In the genomic region with DNA sequence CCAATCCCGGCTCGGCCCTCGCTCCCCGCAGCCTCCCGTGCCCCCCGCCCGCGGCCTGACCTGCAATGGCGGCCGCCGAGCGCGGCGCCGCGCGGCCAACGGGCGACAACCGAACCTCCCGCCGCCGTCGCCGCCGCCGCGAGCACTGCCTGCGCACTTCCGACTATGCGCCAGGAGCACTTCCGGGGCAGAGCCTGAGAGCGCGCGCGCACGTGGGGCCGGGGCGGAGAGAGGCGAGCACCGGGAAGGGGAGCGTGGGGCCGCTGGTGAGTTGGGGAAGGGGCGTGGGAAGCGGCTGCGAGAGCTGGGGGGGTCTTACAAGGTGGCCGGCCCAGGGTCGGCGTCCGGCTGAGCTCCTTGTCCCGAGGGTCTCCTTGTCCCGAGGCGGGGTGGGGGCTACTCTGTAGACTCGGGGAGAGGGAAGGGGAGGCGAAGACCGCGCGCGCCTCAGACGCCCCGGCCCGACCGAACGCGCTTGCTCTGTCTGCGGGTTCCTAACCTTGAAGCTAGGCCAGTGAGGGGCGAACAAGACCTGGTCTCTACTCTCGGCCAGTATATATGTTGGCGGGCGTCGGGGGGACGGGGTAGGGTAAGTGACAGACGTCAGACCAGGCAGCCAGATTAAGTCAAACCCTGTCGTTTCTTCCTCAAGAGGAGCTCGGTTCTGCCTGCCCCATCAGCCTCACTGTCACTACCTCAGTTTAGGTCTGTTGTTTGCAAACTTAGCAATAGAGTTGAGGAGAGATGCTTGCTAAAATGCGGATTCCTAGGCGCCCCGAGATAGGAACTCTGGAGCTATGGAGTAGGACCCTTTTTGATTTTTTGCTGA, we compare ENCODE assay signal across 1 cellular context.
A peak's percentile ranks its signal among the peaks of the same experiment; 100 is the strongest.
TF ChIP-seq lines count a peak whose summit lies in the region.

A gene with protein sequence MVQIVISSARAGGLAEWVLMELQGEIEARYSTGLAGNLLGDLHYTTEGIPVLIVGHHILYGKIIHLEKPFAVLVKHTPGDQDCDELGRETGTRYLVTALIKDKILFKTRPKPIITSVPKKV (minus strand): TSS at position 165 of the 829 bp plus-strand sequence. CDS start 11,130 bp downstream, outside the sequence.
A gene (plus strand): TSS at position 226 of the 829 bp plus-strand sequence. CDS start 811 bp downstream, outside the sequence.

TF ChIP-seq in K562, 482 proteins besides CTCF, POLR2A, EP300 and RAD21 (continued from another document and continues in another):
- TF ChIP-seq ELF1 (tag; IDR thresholded peaks at IDR 0.05) (peak; percentile 91), BRD4 (IDR thresholded peaks at IDR 0.05) (no peak), PML (IDR thresholded peaks at IDR 0.05; ENCODE audit: low read length) (no peak; the same call in 1 of the 2 replicates), E2F3 (CRISPR knock-in tag; IDR thresholded peaks at IDR 0.05) (0 out of 2 replicates have a peak, but pooled peaks have one; percentile 44), YY1 (IDR thresholded peaks at IDR 0.05; ENCODE audit: borderline replicate concordance in 1 of 3, control insufficient read depth in 1 of 3, extremely low read depth in 1 of 3, insufficient read depth in 3 of 3, insufficient read length in 1 of 3, insufficient replicate concordance in 2 of 3, low read depth in 1 of 3, low read length in 2 of 3) (peak; percentile 51 to 92 (median 91)), CXXC5 (CRISPR knock-in tag; IDR thresholded peaks at IDR 0.05) (peak; percentile 88), NR4A1 (CRISPR knock-in tag; IDR thresholded peaks at IDR 0.05) (no peak), NR4A1 (tag; IDR thresholded peaks at IDR 0.05) (0 out of 2 replicates have a peak, but pooled peaks have one; percentile 20), TAF9B (IDR thresholded peaks at IDR 0.05; ENCODE audit: partially characterized antibody) (peak; percentile 2), MECOM (CRISPR knock-in tag; IDR thresholded peaks at IDR 0.05) (no peak), EWSR1 (IDR thresholded peaks at IDR 0.05; ENCODE audit: borderline replicate concordance, low read depth, partially characterized antibody) (no peak), ZBTB17 (CRISPR knock-in tag; IDR thresholded peaks at IDR 0.05) (0 out of 2 replicates have a peak, but pooled peaks have one; percentile 23), RBBP5 (IDR thresholded peaks at IDR 0.05; ENCODE audit: borderline replicate concordance, insufficient read depth, low read length, poor library complexity, severe bottlenecking) (peak; percentile 63), FOXJ3 (CRISPR knock-in tag; IDR thresholded peaks at IDR 0.05) (no peak), MYC (IDR thresholded peaks at IDR 0.05; ENCODE audit: low read depth, low read length) (peak; percentile 98), MYC (CRISPR knock-in tag; IDR thresholded peaks at IDR 0.05; ENCODE audit: borderline replicate concordance, low read depth) (peak; percentile 92), ZNF263 (CRISPR knock-in tag; IDR thresholded peaks at IDR 0.05; ENCODE audit: borderline replicate concordance) (peak; percentile 92), RB1 (IDR thresholded peaks at IDR 0.05; ENCODE audit: low read depth) (peak; percentile 89), TAF1 (IDR thresholded peaks at IDR 0.05; ENCODE audit: control insufficient read depth, extremely low read depth, insufficient read depth, low read length, severe bottlenecking) (peak; percentile 79), KAT2B (IDR thresholded peaks at IDR 0.05; ENCODE audit: low read depth, low read length) (no peak), TBP (optimal IDR thresholded peaks at IDR 0.05; ENCODE audit: low read depth, low read length) (peak; percentile 66), HCFC1 (IDR thresholded peaks at IDR 0.05; ENCODE audit: low read depth, low read length) (peak; percentile 76), ZZZ3 (IDR thresholded peaks at IDR 0.05) (no peak), PRPF4 (IDR thresholded peaks at IDR 0.05; ENCODE audit: insufficient read depth, low read depth, low read length, poor library complexity, severe bottlenecking) (peak; percentile 20), PHF8 (IDR thresholded peaks at IDR 0.05; ENCODE audit: borderline replicate concordance, low read length) (peak; percentile 94; the same call in 1 of the 2 replicates), SPI1 (IDR thresholded peaks at IDR 0.05; ENCODE audit: borderline replicate concordance, low read depth, low read length) (peak; percentile 43; the same call in 1 of the 2 replicates), TAF7 (tag; IDR thresholded peaks at IDR 0.05) (no peak), SRSF7 (optimal IDR thresholded peaks at IDR 0.05; ENCODE audit: low read depth, low read length) (no peak), L3MBTL2 (IDR thresholded peaks at IDR 0.05) (peak; percentile 70), SAP30 (IDR thresholded peaks at IDR 0.05; ENCODE audit: borderline replicate concordance, insufficient read depth, low read depth, low read length, poor library complexity, severe bottlenecking) (peak; percentile 96), POLR2B (IDR thresholded peaks at IDR 0.05; ENCODE audit: low read depth, partially characterized antibody) (peak; percentile 14), SAFB (IDR thresholded peaks at IDR 0.05; ENCODE audit: borderline replicate concordance, low read depth, low read length) (0 out of 2 replicates have a peak, but pooled peaks have one; percentile 40), C11orf30 (IDR thresholded peaks at IDR 0.05; ENCODE audit: low read depth) (peak; percentile 45), EGR1 (conservative IDR thresholded peaks at IDR 0.05) (peak; percentile 19; the same call in 1 of the 2 replicates), ELF4 (CRISPR knock-in tag; IDR thresholded peaks at IDR 0.05) (peak; percentile 31; the same call in 1 of the 2 replicates), SIN3B (IDR thresholded peaks at IDR 0.05; ENCODE audit: low read depth) (peak; percentile 80), GATAD2B (IDR thresholded peaks at IDR 0.05; ENCODE audit: borderline replicate concordance) (peak; percentile 89; the same call in 1 of the 2 replicates), ILF3 (IDR thresholded peaks at IDR 0.05; ENCODE audit: borderline replicate concordance) (no peak), PHTF2 (CRISPR knock-in tag; IDR thresholded peaks at IDR 0.05) (no peak), NR2C2 (CRISPR knock-in tag; IDR thresholded peaks at IDR 0.05) (peak; percentile 98), NR2C2 (tag; IDR thresholded peaks at IDR 0.05) (peak; percentile 99), ATF1 (CRISPR knock-in tag; IDR thresholded peaks at IDR 0.05) (peak; percentile 40; the same call in 1 of the 2 replicates), ATF1 (tag; IDR thresholded peaks at IDR 0.05) (peak; percentile 79), SMAD2 (IDR thresholded peaks at IDR 0.05; ENCODE audit: low read depth, low read length) (no peak), EP400 (IDR thresholded peaks at IDR 0.05) (peak; percentile 96), NRF1 (conservative IDR thresholded peaks at IDR 0.05 in 1 of 2, IDR thresholded peaks at IDR 0.05 in 1 of 2) (peak; percentile 87 to 89), RBM22 (IDR thresholded peaks at IDR 0.05; ENCODE audit: low read depth, low read length, poor library complexity, severe bottlenecking) (peak; percentile 59), RBM39 (optimal IDR thresholded peaks at IDR 0.05; ENCODE audit: low read depth, low read length) (no peak), POLR2H (tag; IDR thresholded peaks at IDR 0.05; ENCODE audit: low read depth) (peak; percentile 84)
- TF ChIP-seq, protein P1, sequence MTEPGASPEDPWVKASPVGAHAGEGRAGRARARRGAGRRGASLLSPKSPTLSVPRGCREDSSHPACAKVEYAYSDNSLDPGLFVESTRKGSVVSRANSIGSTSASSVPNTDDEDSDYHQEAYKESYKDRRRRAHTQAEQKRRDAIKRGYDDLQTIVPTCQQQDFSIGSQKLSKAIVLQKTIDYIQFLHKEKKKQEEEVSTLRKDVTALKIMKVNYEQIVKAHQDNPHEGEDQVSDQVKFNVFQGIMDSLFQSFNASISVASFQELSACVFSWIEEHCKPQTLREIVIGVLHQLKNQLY (CRISPR knock-in tag; conservative IDR thresholded peaks at IDR 0.05), result 0 out of 4 replicates have a peak, but pooled peaks of 1 of the 2 experiments have one; percentile 10
- TF ChIP-seq, protein P2, sequence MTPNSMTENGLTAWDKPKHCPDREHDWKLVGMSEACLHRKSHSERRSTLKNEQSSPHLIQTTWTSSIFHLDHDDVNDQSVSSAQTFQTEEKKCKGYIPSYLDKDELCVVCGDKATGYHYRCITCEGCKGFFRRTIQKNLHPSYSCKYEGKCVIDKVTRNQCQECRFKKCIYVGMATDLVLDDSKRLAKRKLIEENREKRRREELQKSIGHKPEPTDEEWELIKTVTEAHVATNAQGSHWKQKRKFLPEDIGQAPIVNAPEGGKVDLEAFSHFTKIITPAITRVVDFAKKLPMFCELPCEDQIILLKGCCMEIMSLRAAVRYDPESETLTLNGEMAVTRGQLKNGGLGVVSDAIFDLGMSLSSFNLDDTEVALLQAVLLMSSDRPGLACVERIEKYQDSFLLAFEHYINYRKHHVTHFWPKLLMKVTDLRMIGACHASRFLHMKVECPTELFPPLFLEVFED (CRISPR knock-in tag; conservative IDR thresholded peaks at IDR 0.05), result peak; percentile 93; the same call in 1 of the 2 replicates
- TF ChIP-seq, protein P3, sequence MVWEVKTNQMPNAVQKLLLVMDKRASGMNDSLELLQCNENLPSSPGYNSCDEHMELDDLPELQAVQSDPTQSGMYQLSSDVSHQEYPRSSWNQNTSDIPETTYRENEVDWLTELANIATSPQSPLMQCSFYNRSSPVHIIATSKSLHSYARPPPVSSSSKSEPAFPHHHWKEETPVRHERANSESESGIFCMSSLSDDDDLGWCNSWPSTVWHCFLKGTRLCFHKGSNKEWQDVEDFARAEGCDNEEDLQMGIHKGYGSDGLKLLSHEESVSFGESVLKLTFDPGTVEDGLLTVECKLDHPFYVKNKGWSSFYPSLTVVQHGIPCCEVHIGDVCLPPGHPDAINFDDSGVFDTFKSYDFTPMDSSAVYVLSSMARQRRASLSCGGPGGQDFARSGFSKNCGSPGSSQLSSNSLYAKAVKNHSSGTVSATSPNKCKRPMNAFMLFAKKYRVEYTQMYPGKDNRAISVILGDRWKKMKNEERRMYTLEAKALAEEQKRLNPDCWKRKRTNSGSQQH (CRISPR knock-in tag; IDR thresholded peaks at IDR 0.05), result 0 out of 2 replicates have a peak, but pooled peaks have one; percentile 76
- TF ChIP-seq, protein P4, sequence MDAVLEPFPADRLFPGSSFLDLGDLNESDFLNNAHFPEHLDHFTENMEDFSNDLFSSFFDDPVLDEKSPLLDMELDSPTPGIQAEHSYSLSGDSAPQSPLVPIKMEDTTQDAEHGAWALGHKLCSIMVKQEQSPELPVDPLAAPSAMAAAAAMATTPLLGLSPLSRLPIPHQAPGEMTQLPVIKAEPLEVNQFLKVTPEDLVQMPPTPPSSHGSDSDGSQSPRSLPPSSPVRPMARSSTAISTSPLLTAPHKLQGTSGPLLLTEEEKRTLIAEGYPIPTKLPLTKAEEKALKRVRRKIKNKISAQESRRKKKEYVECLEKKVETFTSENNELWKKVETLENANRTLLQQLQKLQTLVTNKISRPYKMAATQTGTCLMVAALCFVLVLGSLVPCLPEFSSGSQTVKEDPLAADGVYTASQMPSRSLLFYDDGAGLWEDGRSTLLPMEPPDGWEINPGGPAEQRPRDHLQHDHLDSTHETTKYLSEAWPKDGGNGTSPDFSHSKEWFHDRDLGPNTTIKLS (IDR thresholded peaks at IDR 0.05; ENCODE audit: borderline replicate concordance, low read depth), result peak; percentile 60; the same call in 1 of the 2 replicates
- TF ChIP-seq, protein P5, sequence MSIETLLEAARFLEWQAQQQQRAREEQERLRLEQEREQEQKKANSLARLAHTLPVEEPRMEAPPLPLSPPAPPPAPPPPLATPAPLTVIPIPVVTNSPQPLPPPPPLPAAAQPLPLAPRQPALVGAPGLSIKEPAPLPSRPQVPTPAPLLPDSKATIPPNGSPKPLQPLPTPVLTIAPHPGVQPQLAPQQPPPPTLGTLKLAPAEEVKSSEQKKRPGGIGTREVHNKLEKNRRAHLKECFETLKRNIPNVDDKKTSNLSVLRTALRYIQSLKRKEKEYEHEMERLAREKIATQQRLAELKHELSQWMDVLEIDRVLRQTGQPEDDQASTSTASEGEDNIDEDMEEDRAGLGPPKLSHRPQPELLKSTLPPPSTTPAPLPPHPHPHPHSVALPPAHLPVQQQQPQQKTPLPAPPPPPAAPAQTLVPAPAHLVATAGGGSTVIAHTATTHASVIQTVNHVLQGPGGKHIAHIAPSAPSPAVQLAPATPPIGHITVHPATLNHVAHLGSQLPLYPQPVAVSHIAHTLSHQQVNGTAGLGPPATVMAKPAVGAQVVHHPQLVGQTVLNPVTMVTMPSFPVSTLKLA (conservative IDR thresholded peaks at IDR 0.05), result peak; percentile 99
- TF ChIP-seq, protein P6, sequence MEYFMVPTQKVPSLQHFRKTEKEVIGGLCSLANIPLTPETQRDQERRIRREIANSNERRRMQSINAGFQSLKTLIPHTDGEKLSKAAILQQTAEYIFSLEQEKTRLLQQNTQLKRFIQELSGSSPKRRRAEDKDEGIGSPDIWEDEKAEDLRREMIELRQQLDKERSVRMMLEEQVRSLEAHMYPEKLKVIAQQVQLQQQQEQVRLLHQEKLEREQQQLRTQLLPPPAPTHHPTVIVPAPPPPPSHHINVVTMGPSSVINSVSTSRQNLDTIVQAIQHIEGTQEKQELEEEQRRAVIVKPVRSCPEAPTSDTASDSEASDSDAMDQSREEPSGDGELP (CRISPR knock-in tag; IDR thresholded peaks at IDR 0.05; ENCODE audit: borderline replicate concordance), result peak; percentile 47; the same call in 1 of the 2 replicates
- TF ChIP-seq, protein P7, sequence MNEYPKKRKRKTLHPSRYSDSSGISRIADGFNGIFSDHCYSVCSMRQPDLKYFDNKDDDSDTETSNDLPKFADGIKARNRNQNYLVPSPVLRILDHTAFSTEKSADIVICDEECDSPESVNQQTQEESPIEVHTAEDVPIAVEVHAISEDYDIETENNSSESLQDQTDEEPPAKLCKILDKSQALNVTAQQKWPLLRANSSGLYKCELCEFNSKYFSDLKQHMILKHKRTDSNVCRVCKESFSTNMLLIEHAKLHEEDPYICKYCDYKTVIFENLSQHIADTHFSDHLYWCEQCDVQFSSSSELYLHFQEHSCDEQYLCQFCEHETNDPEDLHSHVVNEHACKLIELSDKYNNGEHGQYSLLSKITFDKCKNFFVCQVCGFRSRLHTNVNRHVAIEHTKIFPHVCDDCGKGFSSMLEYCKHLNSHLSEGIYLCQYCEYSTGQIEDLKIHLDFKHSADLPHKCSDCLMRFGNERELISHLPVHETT (CRISPR knock-in tag; conservative IDR thresholded peaks at IDR 0.05 in 1 of 2, IDR thresholded peaks at IDR 0.05 in 1 of 2), result peak in 1 of 2 experiments; percentile 100; a peak in 2 of 4 replicates
- TF ChIP-seq, protein P8, sequence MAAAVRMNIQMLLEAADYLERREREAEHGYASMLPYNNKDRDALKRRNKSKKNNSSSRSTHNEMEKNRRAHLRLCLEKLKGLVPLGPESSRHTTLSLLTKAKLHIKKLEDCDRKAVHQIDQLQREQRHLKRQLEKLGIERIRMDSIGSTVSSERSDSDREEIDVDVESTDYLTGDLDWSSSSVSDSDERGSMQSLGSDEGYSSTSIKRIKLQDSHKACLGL (CRISPR knock-in tag; IDR thresholded peaks at IDR 0.05; ENCODE audit: borderline replicate concordance, poor library complexity, severe bottlenecking), result peak; percentile 97
- TF ChIP-seq, protein P9, sequence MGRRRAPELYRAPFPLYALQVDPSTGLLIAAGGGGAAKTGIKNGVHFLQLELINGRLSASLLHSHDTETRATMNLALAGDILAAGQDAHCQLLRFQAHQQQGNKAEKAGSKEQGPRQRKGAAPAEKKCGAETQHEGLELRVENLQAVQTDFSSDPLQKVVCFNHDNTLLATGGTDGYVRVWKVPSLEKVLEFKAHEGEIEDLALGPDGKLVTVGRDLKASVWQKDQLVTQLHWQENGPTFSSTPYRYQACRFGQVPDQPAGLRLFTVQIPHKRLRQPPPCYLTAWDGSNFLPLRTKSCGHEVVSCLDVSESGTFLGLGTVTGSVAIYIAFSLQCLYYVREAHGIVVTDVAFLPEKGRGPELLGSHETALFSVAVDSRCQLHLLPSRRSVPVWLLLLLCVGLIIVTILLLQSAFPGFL (CRISPR knock-in tag; IDR thresholded peaks at IDR 0.05), result no peak
